ENCODE assay signal across 26 cellular contexts in genomic region chr13:94217370-94217769, GRCh38.
A peak's percentile ranks its signal among the peaks of the same experiment; 100 is the strongest.
DNase-seq lines count a peak whose midpoint lies in the region; FAIRE-seq and TF ChIP-seq lines count a peak whose summit lies in the region.
"Had no signal": no experiment of that assay in that cellular context is flagged by ENCODE, and none has a peak within 500 bp of the region (broad histone marks: within the 10 kb centered on the region; RNA-seq: fewer than 3 reads in every experiment).

No MANE protein-coding gene starts in this region.

- no peaks in the 10 kb centered on the region for H3K23me2 ChIP-seq in H9 (ENCODE audit: insufficient read length, low read depth, low read length, poor library complexity, severe bottlenecking)

- H3K9ac ChIP-seq in H9 (ENCODE audit: extremely low read depth, insufficient read length, low read length) (no peak overlapping the region), astrocyte (ENCODE audit: low read length) (no peak overlapping the region), colonic mucosa (ENCODE audit: low read depth in 2 of 2, low read length in 2 of 2) (no peak overlapping the region)

- no peak overlapping the region for H2BK5ac ChIP-seq in H9 (ENCODE audit: insufficient read length, low read length)

- H2BK20ac ChIP-seq in H9 (ENCODE audit: low read depth, low read length, poor library complexity, severe bottlenecking), result no peak overlapping the region

- TF ChIP-seq POLR2A in esophagus squamous epithelium (IDR thresholded peaks at IDR 0.05), result no peak

- no peak overlapping the region for H3K4ac ChIP-seq in H9 (ENCODE audit: low read depth, low read length)

- H3K23ac ChIP-seq in H9 (ENCODE audit: insufficient read length, low read depth, low read length), result no peak overlapping the region

- H2BK12ac ChIP-seq in H9 (ENCODE audit: insufficient read length, low read depth, low read length), result no peak overlapping the region

- H3K79me2 ChIP-seq in H9 (ENCODE audit: insufficient read depth, low read length) (no peaks in the 10 kb centered on the region), astrocyte (ENCODE audit: insufficient read depth, low read length) (no peaks in the 10 kb centered on the region)

- H4K8ac ChIP-seq in H9 (replicated peaks; ENCODE audit: insufficient read length, low read depth, low read length), result no peak overlapping the region

- H3K4me3 ChIP-seq in A673 (ENCODE audit: low read depth, low read length, poor library complexity, severe bottlenecking) (no peak overlapping the region), astrocyte (ENCODE audit: insufficient read depth, low read depth, low read length) (no peak overlapping the region), colonic mucosa (no peak overlapping the region), esophagus squamous epithelium (no peak overlapping the region)
- H3K4me3 ChIP-seq: tibial artery had no signal

- intact Hi-C loops in A673 (cut with micrococcal nuclease; ENCODE audit: unreplicated experiment), result no loop called here
- intact Hi-C loops in colonic mucosa (cut with DNase I), result no loop called here
- intact Hi-C loops in esophagus squamous epithelium (cut with DNase I), result no loop called here

- BruUV-seq in A673 (replicated peaks; lab: Mats Ljungman, UMichigan), result no TSS peak

- H3K27me3 ChIP-seq in A673 (replicated peaks; ENCODE audit: insufficient read depth, low read depth, low read length, poor library complexity), result no peaks in the 10 kb centered on the region
- H3K27me3 ChIP-seq in H9 (ENCODE audit: insufficient read depth, low read length), result no peaks in the 10 kb centered on the region
- H3K27me3 ChIP-seq in astrocyte (ENCODE audit: insufficient read depth, low read length), result no peaks in the 10 kb centered on the region
- H3K27me3 ChIP-seq in colonic mucosa, result no peaks in the 10 kb centered on the region
- H3K27me3 ChIP-seq in esophagus squamous epithelium, result no peaks in the 10 kb centered on the region
- H3K27me3 ChIP-seq: tibial artery had no signal

- H3K36me3 ChIP-seq in A673 (ENCODE audit: insufficient read depth, low read length, poor library complexity, severe bottlenecking), result no peaks in the 10 kb centered on the region
- no peaks in the 10 kb centered on the region for H3K36me3 ChIP-seq in astrocyte (ENCODE audit: insufficient read depth, low read length)
- H3K36me3 ChIP-seq in colonic mucosa, result no peaks in the 10 kb centered on the region
- H3K36me3 ChIP-seq in esophagus squamous epithelium, result no peaks in the 10 kb centered on the region
- H3K36me3 ChIP-seq: tibial artery had no signal

- H3K9me3 ChIP-seq in A673 (ENCODE audit: low read depth, low read length, poor library complexity, severe bottlenecking) (no peaks in the 10 kb centered on the region), H9 (ENCODE audit: control insufficient read depth, low read depth, low read length) (no peaks in the 10 kb centered on the region), astrocyte (ENCODE audit: insufficient read depth, low read depth, low read length) (no peaks in the 10 kb centered on the region), colonic mucosa (no peaks in the 10 kb centered on the region), esophagus squamous epithelium (no peaks in the 10 kb centered on the region)
- H3K9me3 ChIP-seq: tibial artery had no signal

- H3K9me3 Mint-ChIP-seq in H9, result no peaks in the 10 kb centered on the region
- no peaks in the 10 kb centered on the region for H3K9me3 Mint-ChIP-seq in astrocyte (ENCODE audit: unreplicated experiment)
- H3K9me3 Mint-ChIP-seq: activated naive CD4-positive, alpha-beta T cell treated with anti-CD3 and anti-CD28 coated beads for 36 hours; CD8-positive, alpha-beta memory T cell; stimulated activated naive CD8-positive, alpha-beta T cell treated with anti-CD3 and anti-CD28 coated beads, Interleukin-15, amount 100 ng/mL, for 72 hours; T-helper 2 cell treated with Interferon-gamma antibody and Interleukin-4, amounts not matched to agents 5 μg/mL and 100 μg/mL, for 36 hours had no signal

- H3K4me1 ChIP-seq in A673 (ENCODE audit: insufficient read depth, low read length, poor library complexity, severe bottlenecking) (peaks cover 19% of the 10 kb centered on the region), H9 (ENCODE audit: insufficient read depth, low read length) (peaks cover 10% of the 10 kb centered on the region), astrocyte (ENCODE audit: insufficient read depth, low read length) (peaks cover 5% of the 10 kb centered on the region), colonic mucosa (no peaks in the 10 kb centered on the region), esophagus squamous epithelium (no peaks in the 10 kb centered on the region)
- H3K4me1 ChIP-seq: tibial artery had no signal

- no peak overlapping the region for H4K5ac ChIP-seq in H9 (ENCODE audit: insufficient read length, low read depth, low read length)

- H2AFZ ChIP-seq in H9 (ENCODE audit: low read length), result no peak overlapping the region
- no peak overlapping the region for H2AFZ ChIP-seq in astrocyte (ENCODE audit: low read depth, low read length)

- DNase-seq in A673 (ENCODE audit: low spot score), result peak; percentile 85
- no peak for DNase-seq in H9
- peak; percentile 67 for DNase-seq in astrocyte (ENCODE audit: low read depth)
- peak; percentile 8 for DNase-seq in kidney glomerular epithelial cell (lab: John Stamatoyannopoulos, UW)
- no peak for DNase-seq in colonic mucosa
- DNase-seq in NCI-H1105 (lab: John Stamatoyannopoulos, UW), result no peak
- DNase-seq in esophagus squamous epithelium (lab: John Stamatoyannopoulos, UW), result no peak
- no peak for DNase-seq in activated CD4-positive, alpha-beta T cell treated with anti-CD3 and anti-CD28 coated beads, Interleukin-2, amount 50 U/mL, for 48 hours
- DNase-seq: activated CD4-positive, alpha-beta T cell treated with anti-CD3 and anti-CD28 coated beads for 48 hours; activated naive CD4-positive, alpha-beta T cell treated with anti-CD3 and anti-CD28 coated beads for 36 hours; activated T-cell treated with anti-CD3 and anti-CD28 coated beads, Interleukin-2, amount 50 U/mL, for 48 hours; CD8-positive, alpha-beta memory T cell; central memory CD4-positive, alpha-beta T cell; GF-D8; hippocampal formation; Karpas-422; NCI-H1694; NCI-H526 treated with DMSO at 0.1 percent for 48 hours; RPMI8226; stimulated activated naive CD8-positive, alpha-beta T cell treated with anti-CD3 and anti-CD28 coated beads, Interleukin-15, amount 100 ng/mL, for 72 hours; tibial artery had no signal

- no peak overlapping the region for H3K27ac Mint-ChIP-seq in H9
- peak overlapping the region; percentile 92 for H3K27ac Mint-ChIP-seq in astrocyte (ENCODE audit: unreplicated experiment)
- H3K27ac Mint-ChIP-seq: activated naive CD4-positive, alpha-beta T cell treated with anti-CD3 and anti-CD28 coated beads for 36 hours; B cell; CD8-positive, alpha-beta memory T cell; stimulated activated naive CD8-positive, alpha-beta T cell treated with anti-CD3 and anti-CD28 coated beads, Interleukin-15, amount 100 ng/mL, for 72 hours; T-helper 2 cell treated with Interferon-gamma antibody and Interleukin-4, amounts not matched to agents 5 μg/mL and 100 μg/mL, for 36 hours had no signal

- no peak overlapping the region for H4K91ac ChIP-seq in H9 (ENCODE audit: insufficient read length, low read depth, low read length)

- no peak overlapping the region for H2BK120ac ChIP-seq in H9 (ENCODE audit: low read depth, low read length, poor library complexity, severe bottlenecking)

- peak; percentile 17 for FAIRE-seq in astrocyte (lab: Jason Lieb, UNC)
- FAIRE-seq: GM18507 had no signal

- no peaks in the 10 kb centered on the region for H3K79me1 ChIP-seq in H9 (ENCODE audit: insufficient read depth, low read depth, low read length, poor library complexity, severe bottlenecking)

- H3K4me2 ChIP-seq in H9 (ENCODE audit: insufficient read depth, insufficient read length, low read length) (no peak overlapping the region), astrocyte (ENCODE audit: low read length) (peak overlapping the region; percentile 21)

- H3K56ac ChIP-seq in H9 (ENCODE audit: insufficient read length, low read depth, low read length), result no peak overlapping the region

- H3T11ph ChIP-seq in H9 (ENCODE audit: low read length), result peak overlapping the region; percentile 76

- no peak for TF ChIP-seq CTCF in A673 (conservative IDR thresholded peaks at IDR 0.05; ENCODE audit: low read depth, low read length)
- no peak for TF ChIP-seq CTCF in H9 (conservative IDR thresholded peaks at IDR 0.05)
- TF ChIP-seq CTCF in astrocyte (IDR thresholded peaks at IDR 0.05; ENCODE audit: insufficient read depth, low read depth, low read length), result no peak
- TF ChIP-seq CTCF in colonic mucosa (IDR thresholded peaks at IDR 0.05), result no peak
- TF ChIP-seq CTCF in esophagus squamous epithelium (IDR thresholded peaks at IDR 0.05), result no peak

- no peak overlapping the region for H2BK15ac ChIP-seq in H9 (ENCODE audit: low read depth, low read length)

- no peak overlapping the region for H2AK5ac ChIP-seq in H9 (ENCODE audit: insufficient read length, low read length)

- H3K36me3 Mint-ChIP-seq in H9 (ENCODE audit: insufficient read depth in 1 of 3, low read depth in 3 of 3) (no peaks in the 10 kb centered on the region; a peak in 1 of 7 replicates), astrocyte (ENCODE audit: low read depth, unreplicated experiment) (no peaks in the 10 kb centered on the region)
- H3K36me3 Mint-ChIP-seq: CD8-positive, alpha-beta memory T cell had no signal

- POLR2A ChIA-PET in A673 (lab: Charles Lee; ENCODE audit: low non-redundant PET), result no interaction called here

- WGBS in H9 (ENCODE audit: extremely low coverage, insufficient read length, low lambda C conversion rate), result no CpG with 5 or more reads among the region's 3 CpGs
- WGBS in esophagus squamous epithelium, 2 donors, result 78 to 82% methylated on average over 3 of the region's 3 CpGs

- H3K27me3 Mint-ChIP-seq in H9 (ENCODE audit: low read depth) (no peaks in the 10 kb centered on the region), astrocyte (ENCODE audit: low read depth, unreplicated experiment) (no peaks in the 10 kb centered on the region)
- H3K27me3 Mint-ChIP-seq: B cell; stimulated activated naive CD8-positive, alpha-beta T cell treated with anti-CD3 and anti-CD28 coated beads, Interleukin-15, amount 100 ng/mL, for 72 hours had no signal

- no peak overlapping the region for H3K18ac ChIP-seq in H9 (ENCODE audit: insufficient read length, low read depth, low read length)

- peak overlapping the region; percentile 16 for H3K27ac ChIP-seq in A673 (ENCODE audit: low read depth, low read length, poor library complexity, severe bottlenecking)
- no peak overlapping the region for H3K27ac ChIP-seq in H9 (ENCODE audit: insufficient read length, low read depth, low read length)
- H3K27ac ChIP-seq in astrocyte (ENCODE audit: low read depth, low read length), result peak overlapping the region; percentile 27
- H3K27ac ChIP-seq in colonic mucosa, result no peak overlapping the region
- H3K27ac ChIP-seq in esophagus squamous epithelium, result no peak overlapping the region
- H3K27ac ChIP-seq: 22Rv1, tibial artery, VCaP had no signal

- H3K4me1 Mint-ChIP-seq in H9 (peaks cover 36 to 51% of the 10 kb centered on the region in 2 experiments), astrocyte (ENCODE audit: low read depth, unreplicated experiment) (peaks cover 20% of the 10 kb centered on the region)
- H3K4me1 Mint-ChIP-seq: B cell; CD8-positive, alpha-beta memory T cell; stimulated activated naive CD8-positive, alpha-beta T cell treated with anti-CD3 and anti-CD28 coated beads, Interleukin-15, amount 100 ng/mL, for 72 hours had no signal

- CTCF ChIA-PET in A673 (lab: Charles Lee), result no interaction called here

- H3K14ac ChIP-seq in H9 (ENCODE audit: insufficient read depth, low read length), result no peak overlapping the region

- H4K20me1 ChIP-seq in H9 (ENCODE audit: control insufficient read depth, insufficient read depth, insufficient read length), result no peaks in the 10 kb centered on the region
- H4K20me1 ChIP-seq in astrocyte (ENCODE audit: insufficient read depth, low read length), result no peaks in the 10 kb centered on the region

- H3K4me3 Mint-ChIP-seq in H9, result no peak overlapping the region
- no peak overlapping the region for H3K4me3 Mint-ChIP-seq in astrocyte (ENCODE audit: unreplicated experiment)
- H3K4me3 Mint-ChIP-seq: activated naive CD4-positive, alpha-beta T cell treated with anti-CD3 and anti-CD28 coated beads for 36 hours; B cell; CD8-positive, alpha-beta memory T cell; stimulated activated naive CD8-positive, alpha-beta T cell treated with anti-CD3 and anti-CD28 coated beads, Interleukin-15, amount 100 ng/mL, for 72 hours; T-helper 2 cell treated with Interferon-gamma antibody and Interleukin-4, amounts not matched to agents 5 μg/mL and 100 μg/mL, for 36 hours had no signal

Comparison
In these comparisons a context has a peak if more than half of its experiments do, and no peak if none do; other contexts are left out.
1. DNase-seq: peak in A673 (single experiment), astrocyte (single experiment) and kidney glomerular epithelial cell (single experiment); none in H9 (single experiment), colonic mucosa (single experiment), NCI-H1105 (single experiment), esophagus squamous epithelium (single experiment) and activated CD4-positive, alpha-beta T cell treated with anti-CD3 and anti-CD28 coated beads, Interleukin-2, amount 50 U/mL, for 48 hours (0 of 2).
2. H3K27ac ChIP-seq: peak in A673 (single experiment) and astrocyte (single experiment); none in H9 (single experiment), colonic mucosa (single experiment) and esophagus squamous epithelium (0 of 4).